Comparison of ENCODE assay signal across 23 cellular contexts in genomic region chr17:41516147-41516827, GRCh38. TPM values are rescaled to one million over a fixed set of nuclear protein-coding genes. Genes with fewer than 3 reads are reported as not detected.
"Had no signal": no experiment of that assay in that cellular context is flagged by ENCODE, and none has a peak within 500 bp of the region (broad histone marks: within the 10 kb centered on the region; RNA-seq: fewer than 3 reads in every experiment).

No MANE protein-coding gene starts in this region.

- H3K4me1 Mint-ChIP-seq: activated CD4-positive, alpha-beta T cell treated with anti-CD3 and anti-CD28 coated beads for 36 hours had no signal

- H2AFZ ChIP-seq: hepatocyte had no signal

- H3K4me3 ChIP-seq: hepatocyte, right atrium auricular region had no signal

- H3K4me2 ChIP-seq: hepatocyte had no signal

- H3K36me3 Mint-ChIP-seq: activated CD4-positive, alpha-beta memory T cell treated with anti-CD3 and anti-CD28 coated beads for 36 hours; activated naive CD8-positive, alpha-beta T cell; WTC11 had no signal

- DNase-seq: activated CD4-positive, alpha-beta memory T cell treated with anti-CD3 and anti-CD28 coated beads for 36 hours; activated CD4-positive, alpha-beta T cell treated with anti-CD3 and anti-CD28 coated beads for 36 hours; activated T-cell treated with anti-CD3 and anti-CD28 coated beads for 4 hours; dermis blood vessel endothelial cell; effector memory CD4-positive, alpha-beta T cell; foreskin keratinocyte; midbrain; stimulated activated CD4-positive, alpha-beta T cell treated with anti-CD3 and anti-CD28 coated beads, Interleukin-2, amount 100 ng/mL, for 24 hours; stimulated activated naive CD4-positive, alpha-beta T cell treated with Interleukin-2 at 50 U/mL for 16 hours had no signal

- H3K27ac Mint-ChIP-seq: activated CD4-positive, alpha-beta memory T cell treated with anti-CD3 and anti-CD28 coated beads for 36 hours; activated CD4-positive, alpha-beta T cell treated with anti-CD3 and anti-CD28 coated beads for 36 hours; activated naive CD8-positive, alpha-beta T cell; activated T-helper 1 cell treated with anti-CD3 and anti-CD28 coated beads, Interleukin-12 subunit alpha, Interleukin-12 subunit beta, Interleukin-2, Interleukin-4 antibody, amounts not matched to agents 30 ng/mL and 10 ng/mL and 1 ng/mL, durations not matched to agents 14 hours and 24 hours and 36 hours; nephron; progenitor cell of endocrine pancreas; WTC11 had no signal

- H3K4me1 ChIP-seq: right atrium auricular region had no signal

- ATAC-seq: activated CD4-positive, alpha-beta T cell treated with anti-CD3 and anti-CD28 coated beads for 36 hours; foreskin keratinocyte; WTC11 had no signal

- H3K79me2 ChIP-seq: hepatocyte had no signal

- H3K27me3 Mint-ChIP-seq: activated CD4-positive, alpha-beta memory T cell treated with anti-CD3 and anti-CD28 coated beads for 36 hours; activated CD4-positive, alpha-beta T cell treated with anti-CD3 and anti-CD28 coated beads for 36 hours; activated naive CD8-positive, alpha-beta T cell; progenitor cell of endocrine pancreas had no signal

- H3K4me3 Mint-ChIP-seq: activated CD4-positive, alpha-beta memory T cell treated with anti-CD3 and anti-CD28 coated beads for 36 hours; activated CD4-positive, alpha-beta T cell treated with anti-CD3 and anti-CD28 coated beads for 36 hours; activated naive CD8-positive, alpha-beta T cell; activated T-helper 1 cell treated with anti-CD3 and anti-CD28 coated beads, Interleukin-12 subunit alpha, Interleukin-12 subunit beta, Interleukin-2, Interleukin-4 antibody, amounts not matched to agents 30 ng/mL and 10 ng/mL and 1 ng/mL, durations not matched to agents 14 hours and 24 hours and 36 hours; nephron; WTC11 had no signal

- H3K27me3 ChIP-seq: foreskin keratinocyte, hepatocyte, right atrium auricular region had no signal

- H3K27ac ChIP-seq: foreskin keratinocyte, hepatocyte, right atrium auricular region had no signal

- H3K36me3 ChIP-seq: right atrium auricular region had no signal

- H3K9me3 Mint-ChIP-seq: activated CD4-positive, alpha-beta memory T cell treated with anti-CD3 and anti-CD28 coated beads for 36 hours; activated T-helper 1 cell treated with anti-CD3 and anti-CD28 coated beads, Interleukin-12 subunit alpha, Interleukin-12 subunit beta, Interleukin-2, Interleukin-4 antibody, amounts not matched to agents 30 ng/mL and 10 ng/mL and 1 ng/mL, durations not matched to agents 14 hours and 24 hours and 36 hours; nephron; WTC11 had no signal

- FAIRE-seq: endothelial cell of umbilical vein, islet of Langerhans had no signal

- H3K9me3 ChIP-seq: right atrium auricular region had no signal

RNA-seq across cellular contexts. Expression of gene KRT15, which starts 2.4 kb away (rescaled TPM):
- total RNA-seq: activated CD4-positive, alpha-beta memory T cell treated with anti-CD3 and anti-CD28 coated beads for 36 hours; activated CD4-positive, alpha-beta T cell treated with anti-CD3 and anti-CD28 coated beads for 36 hours; activated T-helper 1 cell treated with anti-CD3 and anti-CD28 coated beads, Interleukin-12 subunit alpha, Interleukin-12 subunit beta, Interleukin-2, Interleukin-4 antibody, amounts not matched to agents 30 ng/mL and 10 ng/mL and 1 ng/mL, durations not matched to agents 14 hours and 24 hours and 36 hours; cardiac septum had no signal

RNA-seq across cellular contexts. Expression of gene KRT13, which starts 10.9 kb away (rescaled TPM):
- total RNA-seq: activated CD4-positive, alpha-beta memory T cell treated with anti-CD3 and anti-CD28 coated beads for 36 hours; activated CD4-positive, alpha-beta T cell treated with anti-CD3 and anti-CD28 coated beads for 36 hours; activated T-helper 1 cell treated with anti-CD3 and anti-CD28 coated beads, Interleukin-12 subunit alpha, Interleukin-12 subunit beta, Interleukin-2, Interleukin-4 antibody, amounts not matched to agents 30 ng/mL and 10 ng/mL and 1 ng/mL, durations not matched to agents 14 hours and 24 hours and 36 hours; cardiac septum; dermis blood vessel endothelial cell; endothelial cell of umbilical vein; fibroblast of lung; lung microvascular endothelial cell; progenitor cell of endocrine pancreas; right atrium auricular region; WTC11 had no signal
- polyA plus RNA-seq: endothelial cell of umbilical vein, fibroblast of lung had no signal

RNA-seq across cellular contexts. Expression of gene KRT19, which starts 11.8 kb away (rescaled TPM):
- total RNA-seq: activated CD4-positive, alpha-beta memory T cell treated with anti-CD3 and anti-CD28 coated beads for 36 hours; activated CD4-positive, alpha-beta T cell treated with anti-CD3 and anti-CD28 coated beads for 36 hours; activated T-helper 1 cell treated with anti-CD3 and anti-CD28 coated beads, Interleukin-12 subunit alpha, Interleukin-12 subunit beta, Interleukin-2, Interleukin-4 antibody, amounts not matched to agents 30 ng/mL and 10 ng/mL and 1 ng/mL, durations not matched to agents 14 hours and 24 hours and 36 hours had no signal

RNA-seq across cellular contexts. Expression of gene KRT36, which starts 26.6 kb away (rescaled TPM):
- total RNA-seq: activated CD4-positive, alpha-beta memory T cell treated with anti-CD3 and anti-CD28 coated beads for 36 hours; activated CD4-positive, alpha-beta T cell treated with anti-CD3 and anti-CD28 coated beads for 36 hours; activated T-helper 1 cell treated with anti-CD3 and anti-CD28 coated beads, Interleukin-12 subunit alpha, Interleukin-12 subunit beta, Interleukin-2, Interleukin-4 antibody, amounts not matched to agents 30 ng/mL and 10 ng/mL and 1 ng/mL, durations not matched to agents 14 hours and 24 hours and 36 hours; cardiac septum; endothelial cell of umbilical vein; fibroblast of lung; foreskin keratinocyte; hepatocyte; lung microvascular endothelial cell; omental fat pad; progenitor cell of endocrine pancreas; right atrium auricular region; ureter; WTC11 had no signal
- polyA plus RNA-seq: foreskin keratinocyte, hepatocyte had no signal

RNA-seq across cellular contexts. Expression of gene KRT35, which starts 35.3 kb away (rescaled TPM):
- total RNA-seq: activated CD4-positive, alpha-beta memory T cell treated with anti-CD3 and anti-CD28 coated beads for 36 hours; activated CD4-positive, alpha-beta T cell treated with anti-CD3 and anti-CD28 coated beads for 36 hours; activated T-helper 1 cell treated with anti-CD3 and anti-CD28 coated beads, Interleukin-12 subunit alpha, Interleukin-12 subunit beta, Interleukin-2, Interleukin-4 antibody, amounts not matched to agents 30 ng/mL and 10 ng/mL and 1 ng/mL, durations not matched to agents 14 hours and 24 hours and 36 hours; cardiac septum; dermis blood vessel endothelial cell; endothelial cell of umbilical vein; fibroblast of lung; foreskin keratinocyte; hepatocyte; lung microvascular endothelial cell; omental fat pad; progenitor cell of endocrine pancreas; right atrium auricular region; ureter; WTC11 had no signal
- polyA plus RNA-seq: endothelial cell of umbilical vein, fibroblast of lung, foreskin keratinocyte, hepatocyte had no signal
